Comparison of ENCODE assay signal across 11 cellular contexts in genomic region chr10:75853085-75853484, GRCh38.
DNase-seq lines count a peak whose midpoint lies in the region; ATAC-seq and TF ChIP-seq lines count a peak whose summit lies in the region.
"Had no signal": no experiment of that assay in that cellular context is flagged by ENCODE, and none has a peak within 500 bp of the region (broad histone marks: within the 10 kb centered on the region; RNA-seq: fewer than 3 reads in every experiment).

No MANE protein-coding gene starts in this region.

- no peak for ATAC-seq in body of pancreas

- no peaks in the 10 kb centered on the region for H3K36me3 Mint-ChIP-seq in mesothelial cell of epicardium

- peak; percentile 21 for DNase-seq in AG20443 (ENCODE audit: low spot score)
- DNase-seq in HL-60 (ENCODE audit: low read depth in 1 of 2, low spot score in 1 of 2), result no peak
- DNase-seq in body of pancreas, result no peak
- DNase-seq in mesothelial cell of epicardium (ENCODE audit: low spot score in 2 of 2, unreplicated experiment in 2 of 2), result no peak
- no peak for DNase-seq in HK-2 (ENCODE audit: unreplicated experiment)
- no peak for DNase-seq in cardiac septum (ENCODE audit: low spot score)
- no peak for DNase-seq in kidney glomerular epithelial cell (lab: John Stamatoyannopoulos, UW)
- no peak for DNase-seq in activated effector memory CD4-positive, alpha-beta T cell treated with anti-CD3 and anti-CD28 coated beads, Interleukin-2, amount 50 U/mL, for 16 hours
- DNase-seq: hippocampal formation, RPMI8226 had no signal

- no peak overlapping the region for H3K4me3 Mint-ChIP-seq in mesothelial cell of epicardium

- H3K27me3 ChIP-seq in HL-60 (ENCODE audit: insufficient read depth, poor library complexity, severe bottlenecking) (no peaks in the 10 kb centered on the region), body of pancreas (no peaks in the 10 kb centered on the region)

- no peaks in the 10 kb centered on the region for H3K9me3 Mint-ChIP-seq in mesothelial cell of epicardium

- H3K4me1 Mint-ChIP-seq in mesothelial cell of epicardium, result peaks cover 7% of the 10 kb centered on the region

- no peaks in the 10 kb centered on the region for H3K36me3 ChIP-seq in body of pancreas (replicated peaks in 1 of 2; ENCODE audit: insufficient read depth in 1 of 2, low read depth in 2 of 2)

- no peak overlapping the region for H3K27ac Mint-ChIP-seq in mesothelial cell of epicardium

- peaks cover 48% of the 10 kb centered on the region for H3K27me3 Mint-ChIP-seq in mesothelial cell of epicardium (ENCODE audit: low read depth)

- no peaks in the 10 kb centered on the region for H3K9me3 ChIP-seq in body of pancreas

- 90 to 96% methylated on average over 2 of the region's 2 CpGs for WGBS in body of pancreas, 2 donors

- H3K4me1 ChIP-seq in body of pancreas, result no peaks in the 10 kb centered on the region

- H3K4me3 ChIP-seq in HL-60 (replicated peaks; ENCODE audit: insufficient read depth, low read length) (no peak overlapping the region), body of pancreas (no peak overlapping the region)
- H3K4me3 ChIP-seq: skin epidermis had no signal

- H3K27ac ChIP-seq in HL-60 (replicated peaks), result no peak overlapping the region
- no peak overlapping the region for H3K27ac ChIP-seq in body of pancreas
- H3K27ac ChIP-seq: skin epidermis had no signal

- TF ChIP-seq POLR2A in body of pancreas (IDR thresholded peaks at IDR 0.05), result no peak

- peak; percentile 12 for TF ChIP-seq CTCF in HL-60 (IDR thresholded peaks at IDR 0.05; ENCODE audit: insufficient read depth, low read length)
- TF ChIP-seq CTCF in body of pancreas (IDR thresholded peaks at IDR 0.05), result peak in 4 of 7 experiments; percentile 13 to 28 (median 22)
- TF ChIP-seq CTCF in mesothelial cell of epicardium (IDR thresholded peaks at IDR 0.05; ENCODE audit: unreplicated experiment), result peak; percentile 58

- intact Hi-C loops in body of pancreas (cut with DNase I), result no loop called here
- intact Hi-C loops in cardiac septum (cut with DNase I), result no loop called here
